Comparison of ENCODE assay signal across 24 cellular contexts in genomic region chr9:132150256-132150655, GRCh38. TPM values are rescaled to one million over a fixed set of nuclear protein-coding genes. Genes with fewer than 3 reads are reported as not detected.
DNase-seq lines count a peak whose midpoint lies in the region; ATAC-seq and TF ChIP-seq lines count a peak whose summit lies in the region.
"Had no signal": no experiment of that assay in that cellular context is flagged by ENCODE, and none has a peak within 500 bp of the region (broad histone marks: within the 10 kb centered on the region; RNA-seq: fewer than 3 reads in every experiment).

No MANE protein-coding gene starts in this region.

- no peak overlapping the region for H2BK12ac ChIP-seq in neuronal stem cell (ENCODE audit: low read length)

- H3K14ac ChIP-seq in neuronal stem cell (ENCODE audit: low read length) = no peak overlapping the region

- no peak overlapping the region for H3K4me2 ChIP-seq in neuronal stem cell (ENCODE audit: insufficient read depth, low read length, poor library complexity, severe bottlenecking)

- intact Hi-C loops in heart left ventricle (cut with DNase I) (no loop called here), left ventricle myocardium inferior (cut with micrococcal nuclease) (no loop called here), CD14-positive monocyte (cut with micrococcal nuclease) (no loop called here)

- H3K27me3 ChIP-seq in heart left ventricle = peaks cover 0 to 27% (median 5%) of the 10 kb centered on the region in 9 donors
- peaks cover 96% of the 10 kb centered on the region for H3K27me3 ChIP-seq in left ventricle myocardium inferior (ENCODE audit: low read depth)
- H3K27me3 ChIP-seq in neuronal stem cell (ENCODE audit: control insufficient read depth in 3 of 3, insufficient read depth in 3 of 3, low read depth in 1 of 3, low read length in 3 of 3) = peaks cover 0 to 52% (median 0%) of the 10 kb centered on the region in 3 experiments
- H3K27me3 ChIP-seq: Peyer's patch had no signal

- WGBS in heart left ventricle, 4 donors = 41 to 72% (median 50%) methylated on average over 4 to 10 of the region's 10 CpGs
- WGBS in neuronal stem cell (ENCODE audit: extremely low coverage in 2 of 2, insufficient read length in 2 of 2, insufficient replicate concordance in 1 of 2), 2 donors = no CpG with 5 or more reads among the region's 10 CpGs

- H4K8ac ChIP-seq in neuronal stem cell (ENCODE audit: low read depth, low read length) = no peak overlapping the region

- no peak overlapping the region for H4K91ac ChIP-seq in neuronal stem cell (ENCODE audit: low read depth, low read length, poor library complexity)

- no peak overlapping the region for H2BK15ac ChIP-seq in neuronal stem cell (ENCODE audit: low read length)

- no peak overlapping the region for H3K23ac ChIP-seq in neuronal stem cell (ENCODE audit: low read depth, low read length, poor library complexity)

- H2AK5ac ChIP-seq in neuronal stem cell (ENCODE audit: low read depth, low read length) = no peak overlapping the region

- H3K9me3 ChIP-seq in heart left ventricle (no peaks in the 10 kb centered on the region), left ventricle myocardium inferior (replicated peaks) (no peaks in the 10 kb centered on the region), neuronal stem cell (replicated peaks in 1 of 2; ENCODE audit: control insufficient read depth in 2 of 2, insufficient read depth in 1 of 2, low read depth in 1 of 2, low read length in 2 of 2) (peaks cover 0 to 1% of the 10 kb centered on the region in 2 donors)
- H3K9me3 ChIP-seq: Caco-2, Peyer's patch, SJCRH30 had no signal

- H3K4me3 Mint-ChIP-seq in CD14-positive monocyte = no peak overlapping the region
- H3K4me3 Mint-ChIP-seq: CD8-positive, alpha-beta T cell had no signal

- no peak overlapping the region for H3K4me3 ChIP-seq in heart left ventricle
- no peak overlapping the region for H3K4me3 ChIP-seq in left ventricle myocardium inferior
- H3K4me3 ChIP-seq in neuronal stem cell (ENCODE audit: low read length in 2 of 2) = no peak overlapping the region
- H3K4me3 ChIP-seq: K562, Peyer's patch, SJCRH30 had no signal

- H3K18ac ChIP-seq in neuronal stem cell (ENCODE audit: low read length) = peak overlapping the region; percentile 39

- H3K79me1 ChIP-seq in neuronal stem cell (ENCODE audit: low read depth, low read length) = no peaks in the 10 kb centered on the region

- peaks cover 27 to 28% (median 28%) of the 10 kb centered on the region in 3 donors for H3K27me3 Mint-ChIP-seq in CD14-positive monocyte (ENCODE audit: low read depth in 3 of 3)

- peaks cover 0 to 9% (median 0%) of the 10 kb centered on the region in 12 donors for H3K4me1 ChIP-seq in heart left ventricle
- no peaks in the 10 kb centered on the region for H3K4me1 ChIP-seq in left ventricle myocardium inferior
- peaks cover 0 to 5% of the 10 kb centered on the region in 2 donors for H3K4me1 ChIP-seq in neuronal stem cell (ENCODE audit: control insufficient read depth in 2 of 2, insufficient read depth in 1 of 2, low read depth in 1 of 2, low read length in 2 of 2)
- H3K4me1 ChIP-seq: Caco-2, Peyer's patch, SJCRH30 had no signal

- H2BK5ac ChIP-seq in neuronal stem cell (ENCODE audit: low read length) = no peak overlapping the region

- H3K36me3 ChIP-seq in heart left ventricle = no peaks in the 10 kb centered on the region
- H3K36me3 ChIP-seq in left ventricle myocardium inferior = no peaks in the 10 kb centered on the region
- no peaks in the 10 kb centered on the region for H3K36me3 ChIP-seq in neuronal stem cell (replicated peaks in 1 of 2; ENCODE audit: control insufficient read depth in 2 of 2, insufficient read depth in 2 of 2, low read length in 2 of 2)
- H3K36me3 ChIP-seq: Peyer's patch, SJCRH30 had no signal

- H3K27ac Mint-ChIP-seq in CD14-positive monocyte = no peak overlapping the region
- H3K27ac Mint-ChIP-seq: CD8-positive, alpha-beta T cell had no signal

- ATAC-seq in heart left ventricle = peak; percentile 44 to 89 (median 74)
- ATAC-seq: CD8-positive, alpha-beta T cell; K562; SK-N-SH treated with all-trans-retinoic acid at 6 μM for 48 hours had no signal

- H3K36me3 Mint-ChIP-seq in CD14-positive monocyte = no peaks in the 10 kb centered on the region
- H3K36me3 Mint-ChIP-seq: CD8-positive, alpha-beta T cell had no signal

- no peak overlapping the region for H3K4ac ChIP-seq in neuronal stem cell (ENCODE audit: low read length)

- H3K9me3 Mint-ChIP-seq in CD14-positive monocyte = peaks cover 0 to 2% (median 0%) of the 10 kb centered on the region in 7 donors
- H3K9me3 Mint-ChIP-seq: CD8-positive, alpha-beta T cell had no signal

- H2BK120ac ChIP-seq in neuronal stem cell (ENCODE audit: low read depth, low read length) = no peak overlapping the region

- H3K27ac ChIP-seq in heart left ventricle (no peak overlapping the region), left ventricle myocardium inferior (replicated peaks) (no peak overlapping the region), neuronal stem cell (replicated peaks; ENCODE audit: low read length) (no peak overlapping the region)
- H3K27ac ChIP-seq: Peyer's patch, SJCRH30 had no signal

- H3K9ac ChIP-seq in neuronal stem cell (ENCODE audit: low read depth, low read length, poor library complexity) = no peak overlapping the region

- TF ChIP-seq CTCF in heart left ventricle (IDR thresholded peaks at IDR 0.05) (no peak), left ventricle myocardium inferior (IDR thresholded peaks at IDR 0.05; ENCODE audit: borderline replicate concordance) (no peak), CD14-positive monocyte (IDR thresholded peaks at IDR 0.05) (no peak)

- TF ChIP-seq POLR2A in heart left ventricle (IDR thresholded peaks at IDR 0.05) = no peak

- DNase-seq in heart left ventricle = peak in 2 of 5 donors; percentile 51 to 62
- DNase-seq in left ventricle myocardium inferior = no peak
- DNase-seq in NCI-H69 (lab: John Stamatoyannopoulos, UW) = peak; percentile 26
- DNase-seq in neuronal stem cell (ENCODE audit: low spot score) = no peak
- no peak for DNase-seq in activated gamma-delta T cell treated with Interleukin-2 at 50 U/mL for 16 hours
- DNase-seq in NK-92 treated with Interleukin-12 subunit alpha and Interleukin-12 subunit beta, amount 100 ng/mL, for 24 hours (lab: John Stamatoyannopoulos, UW) = no peak
- no peak for DNase-seq in CD14-positive monocyte (ENCODE audit: low spot score)
- DNase-seq: C1 segment of cervical spinal cord; Caco-2; CD8-positive, alpha-beta T cell; DMS 273 treated with DMSO at 0.1 percent for 48 hours; DND-41; Kasumi-1; NCI-H1092 treated with DMSO at 0.1 percent for 48 hours; NCI-H1436; NCI-H187; NCI-H2081 treated with DMSO at 0.1 percent for 48 hours; NCI-H446 treated with DMSO at 0.1 percent for 48 hours; NCI-H526; OCI-M1; Peyer's patch; SJCRH30 had no signal

- no peak overlapping the region for H2AFZ ChIP-seq in neuronal stem cell (ENCODE audit: low read length)

- peaks cover 2% of the 10 kb centered on the region for H3K4me1 Mint-ChIP-seq in CD14-positive monocyte

RNA-seq across cellular contexts. Expression of gene NTNG2, which starts 11.6 kb away (rescaled TPM):
- total RNA-seq in heart left ventricle (1 to 10 TPM in 7 of 9 donors, under 1 TPM in 2; 0.40 to 4.1 (median 2.5) TPM), left ventricle myocardium inferior (1.9 TPM)
- polyA plus RNA-seq in heart left ventricle (1 to 10 TPM in 1 of 2 donors, under 1 TPM in 1; 0.28 to 2.2 TPM), CD14-positive monocyte (1 to 10 TPM; 2.1 to 5.0 TPM)
- 1.6 TPM for polyA plus RNA-seq in neuronal stem cell (2013, experiment 1 of 2)
- 2.1 TPM for polyA plus RNA-seq in neuronal stem cell (2013, experiment 2 of 2)
- total RNA-seq: Caco-2 had no signal
